8 cellular contexts compared by ENCODE assay signal in genomic region chr10:63977329-63977923, GRCh38.
DNase-seq lines count a peak whose midpoint lies in the region; ATAC-seq and TF ChIP-seq lines count a peak whose summit lies in the region.

No MANE protein-coding gene starts in this region.

- POLR2A ChIA-PET in CD4-positive, alpha-beta T cell (lab: Charles Lee): no interaction called here

- no peaks in the 10 kb centered on the region for H3K36me3 ChIP-seq in BE2C
- H3K36me3 ChIP-seq in liver (ENCODE audit: control insufficient read depth in 4 of 4, insufficient read depth in 3 of 4, low read depth in 1 of 4, low read length in 3 of 4): no peaks in the 10 kb centered on the region

- H3K27me3 ChIP-seq in BE2C (no peaks in the 10 kb centered on the region), liver (ENCODE audit: control insufficient read depth in 4 of 4, insufficient read depth in 4 of 4, low read length in 3 of 4) (no peaks in the 10 kb centered on the region)
- no peaks in the 10 kb centered on the region for H3K27me3 ChIP-seq in CD4-positive, alpha-beta T cell (ENCODE audit: control insufficient read depth, insufficient read depth, low read length)

- H3K4me1 ChIP-seq in BE2C: no peaks in the 10 kb centered on the region
- H3K4me1 ChIP-seq in liver (ENCODE audit: control insufficient read depth in 4 of 4, insufficient read depth in 4 of 4, low read length in 3 of 4): no peaks in the 10 kb centered on the region

- TF ChIP-seq CTCF in BE2C (IDR thresholded peaks at IDR 0.05; ENCODE audit: low read depth, low read length) (peak; percentile 86), GM13977 (IDR thresholded peaks at IDR 0.05; ENCODE audit: extremely low read depth, insufficient read depth, missing control alignments) (peak; percentile 71), cardiac fibroblast (IDR thresholded peaks at IDR 0.05; ENCODE audit: low read depth, low read length) (peak; percentile 65), liver (IDR thresholded peaks at IDR 0.05; ENCODE audit: low read depth, low read length, missing input control) (peak; percentile 55), omental fat pad (IDR thresholded peaks at IDR 0.05) (no peak)
- TF ChIP-seq CTCF in CD4-positive, alpha-beta T cell (IDR thresholded peaks at IDR 0.05): no peak

- CTCF ChIA-PET in CD4-positive, alpha-beta T cell (lab: Charles Lee): no interaction called here

- H3K27me3 Mint-ChIP-seq in CD4-positive, alpha-beta T cell: no peaks in the 10 kb centered on the region

- no peak overlapping the region for H3K27ac ChIP-seq in liver (ENCODE audit: low read depth in 1 of 2, low read length in 2 of 2)
- no peak overlapping the region for H3K27ac ChIP-seq in CD4-positive, alpha-beta T cell (ENCODE audit: low read depth, low read length)

- intact Hi-C loops in CD4-positive, alpha-beta T cell (cut with DNase I, micrococcal nuclease): loop anchor here in 1 of 2 experiments (5.0 kb wide), 1 partner anchor 810 kb away; no protein-coding TSS in a partner anchor

- WGBS in liver: 3% methylated on average over 1 of the region's 1 CpG

- DNase-seq in BE2C (peak; percentile 60), GM13977 (ENCODE audit: low spot score) (peak; percentile 68), NCI-H69 (lab: John Stamatoyannopoulos, UW) (peak; percentile 46), cardiac fibroblast (ENCODE audit: low read depth in 2 of 2) (peak; percentile 40 to 57), omental fat pad (ENCODE audit: low spot score) (no peak)
- no peak for DNase-seq in CD4-positive, alpha-beta T cell

- H3K4me3 ChIP-seq in BE2C (ENCODE audit: low read depth, low read length) (no peak overlapping the region), cardiac fibroblast (replicated peaks in 1 of 2; ENCODE audit: low read depth in 2 of 2, low read length in 2 of 2) (no peak overlapping the region), liver (ENCODE audit: low read depth in 1 of 3, low read length in 3 of 3) (no peak overlapping the region)

- no peak overlapping the region for H3K27ac Mint-ChIP-seq in CD4-positive, alpha-beta T cell

- H3K4me1 Mint-ChIP-seq in CD4-positive, alpha-beta T cell (ENCODE audit: low read depth): no peaks in the 10 kb centered on the region

- H3K9me3 Mint-ChIP-seq in CD4-positive, alpha-beta T cell: no peaks in the 10 kb centered on the region

- no peak overlapping the region for H3K9ac ChIP-seq in liver (ENCODE audit: low read depth in 1 of 2, low read length in 2 of 2)

- H3K4me3 Mint-ChIP-seq in CD4-positive, alpha-beta T cell: no peak overlapping the region

- H3K36me3 Mint-ChIP-seq in CD4-positive, alpha-beta T cell (ENCODE audit: low read depth): no peaks in the 10 kb centered on the region

- H3K9me3 ChIP-seq in BE2C (no peaks in the 10 kb centered on the region), liver (ENCODE audit: control insufficient read depth in 4 of 4, low read length in 3 of 4) (no peaks in the 10 kb centered on the region)
- H3K9me3 ChIP-seq in CD4-positive, alpha-beta T cell (ENCODE audit: control insufficient read depth, low read length): no peaks in the 10 kb centered on the region

- ATAC-seq in HG02759 (IDR thresholded peaks at IDR 0.05; ENCODE audit: unreplicated experiment) (peak; percentile 59), omental fat pad (ENCODE audit: low FRiP score) (no peak)
- no peak for ATAC-seq in CD4-positive, alpha-beta T cell (ENCODE audit: poor library complexity)

- in situ Hi-C loops in GM13977 (cut with MboI; ENCODE audit: low pct_unique_long_range_greater_than_20kb, low sequenced_read_pairs, unreplicated experiment): no loop called here

- peak; percentile 57 to 77 for TF ChIP-seq RAD21 in liver (IDR thresholded peaks at IDR 0.05)

TF ChIP-seq in liver, 16 proteins besides CTCF, POLR2A, EP300 and RAD21:
- TF ChIP-seq TAF1 (conservative IDR thresholded peaks at IDR 0.05): no peak
- TF ChIP-seq SP1 (IDR thresholded peaks at IDR 0.05): no peak
- TF ChIP-seq JUND (IDR thresholded peaks at IDR 0.05): no peak
- TF ChIP-seq NR2F2 (IDR thresholded peaks at IDR 0.05): no peak
- TF ChIP-seq HNF4G (IDR thresholded peaks at IDR 0.05): no peak
- TF ChIP-seq REST (IDR thresholded peaks at IDR 0.05): no peak
- TF ChIP-seq FOXA1 (IDR thresholded peaks at IDR 0.05): no peak
- TF ChIP-seq YY1 (IDR thresholded peaks at IDR 0.05): no peak
- TF ChIP-seq EGR1 (IDR thresholded peaks at IDR 0.05; ENCODE audit: low read depth in 2 of 2): no peak
- no peak for TF ChIP-seq HNF4A (conservative IDR thresholded peaks at IDR 0.05)
- no peak for TF ChIP-seq MAX (IDR thresholded peaks at IDR 0.05)
- no peak for TF ChIP-seq FOXA2 (IDR thresholded peaks at IDR 0.05)

Comparison
In these comparisons a context has a peak if more than half of its experiments do, and no peak if none do; other contexts are left out.
1. DNase-seq: peak in BE2C (single experiment), GM13977 (single experiment), NCI-H69 (single experiment) and cardiac fibroblast (2 of 2); none in omental fat pad (single experiment) and CD4-positive, alpha-beta T cell (0 of 10).
2. CTCF ChIP-seq: peak in BE2C (single experiment), GM13977 (single experiment), cardiac fibroblast (single experiment) and liver (single experiment); none in omental fat pad (0 of 3) and CD4-positive, alpha-beta T cell (single experiment).